In genomic region chr1:175319112-175319911, GRCh38 we compare ENCODE assay signal across 8 cellular contexts.
A peak's percentile ranks its signal among the peaks of the same experiment; 100 is the strongest.
DNase-seq lines count a peak whose midpoint lies in the region; ATAC-seq and TF ChIP-seq lines count a peak whose summit lies in the region.

No MANE protein-coding gene starts in this region.

- DNase-seq in DMS53 treated with DMSO at 0.1 percent for 48 hours (lab: John Stamatoyannopoulos, UW; ENCODE audit: unreplicated experiment) (peak; percentile 52), H4 (ENCODE audit: low spot score) (peak; percentile 60), NCI-H1048 (lab: John Stamatoyannopoulos, UW) (peak; percentile 81), T-helper 22 cell (ENCODE audit: low read depth) (peak; percentile 29), ascending aorta (ENCODE audit: low spot score in 2 of 2) (peak in 1 of 2 donors; percentile 83), hippocampal formation (lab: John Stamatoyannopoulos, UW) (peak; percentile 39 to 40), skeletal muscle cell (ENCODE audit: low read depth) (peak; percentile 18)

- no peak overlapping the region for H3K27ac ChIP-seq in ascending aorta

- no peaks in the 10 kb centered on the region for H3K36me3 ChIP-seq in ascending aorta

- no peaks in the 10 kb centered on the region for H3K9me3 ChIP-seq in ascending aorta

- intact Hi-C loops in ascending aorta (cut with DNase I): loop anchor here (1.0 to 5.0 kb wide), 2 partner anchors 167 to 287 kb away; no protein-coding TSS in a partner anchor

- ATAC-seq in HG03196 (IDR thresholded peaks at IDR 0.05; ENCODE audit: unreplicated experiment): no peak

- H3K4me3 ChIP-seq in ascending aorta: no peak overlapping the region
- H3K4me3 ChIP-seq in skeletal muscle cell (ENCODE audit: low read depth, low read length): no peak overlapping the region

- TF ChIP-seq CTCF in ascending aorta (IDR thresholded peaks at IDR 0.05): peak; percentile 76 to 85 (median 78)

- no peaks in the 10 kb centered on the region for H3K27me3 ChIP-seq in ascending aorta

- H3K4me1 ChIP-seq in ascending aorta: no peaks in the 10 kb centered on the region
